ENCODE assay signal across 14 cellular contexts in the genomic region with DNA sequence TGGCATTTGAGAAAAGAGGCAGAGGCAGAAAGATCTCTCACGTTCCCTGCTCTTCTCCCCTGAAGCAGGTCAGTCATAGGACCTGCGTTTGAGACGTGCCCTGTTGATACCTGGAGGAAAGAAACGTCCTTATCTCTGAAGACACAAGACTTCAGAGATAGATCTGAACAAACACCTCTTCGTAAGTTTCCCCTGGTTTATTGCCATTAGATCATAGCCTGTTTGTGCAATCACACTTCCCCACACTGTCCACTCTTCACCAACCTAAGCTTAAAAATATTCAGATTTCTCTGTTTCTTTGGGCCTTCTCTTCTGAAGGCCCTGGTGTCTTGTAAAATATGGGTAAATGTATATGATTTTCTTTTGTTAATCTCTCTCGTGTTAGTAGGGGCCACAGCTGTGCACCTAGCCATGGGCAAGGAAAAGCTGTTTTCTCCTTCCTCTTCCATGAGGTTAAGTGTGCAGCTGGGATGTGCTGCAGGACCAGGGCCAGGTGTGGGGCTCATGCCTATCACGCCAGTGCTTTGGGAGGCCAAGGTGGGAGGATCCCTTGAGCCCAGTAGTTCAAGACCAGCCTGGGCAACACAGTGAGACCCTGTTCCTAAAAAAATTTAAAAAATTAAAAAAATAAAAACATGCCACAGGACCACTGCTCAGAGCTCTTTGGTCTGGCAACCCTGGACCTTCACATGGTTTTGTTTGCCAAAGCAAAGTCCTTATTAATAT. TPM values are rescaled to one million over a fixed set of nuclear protein-coding genes. Genes with fewer than 3 reads are reported as not detected.
DNase-seq lines count a peak whose midpoint lies in the region; ATAC-seq and TF ChIP-seq lines count a peak whose summit lies in the region.
"Had no signal": no experiment of that assay in that cellular context is flagged by ENCODE, and none has a peak within 500 bp of the region (broad histone marks: within the 10 kb centered on the region; RNA-seq: fewer than 3 reads in every experiment).

No MANE protein-coding gene starts in this region.

- H3K4me3 ChIP-seq in HEK293 (ENCODE audit: low read depth, low read length) (no peak overlapping the region), fibroblast of villous mesenchyme (ENCODE audit: low read depth, low read length) (no peak overlapping the region), mucosa of descending colon (no peak overlapping the region), ascending aorta (no peak overlapping the region), A673 (ENCODE audit: low read depth, low read length, poor library complexity, severe bottlenecking) (no peak overlapping the region)
- H3K4me3 ChIP-seq: HAP-1 had no signal

- TF ChIP-seq CTCF in HEK293 (tag by site-specific recombination; IDR thresholded peaks at IDR 0.05) (no peak), fibroblast of villous mesenchyme (IDR thresholded peaks at IDR 0.05; ENCODE audit: insufficient read depth, low read depth, low read length) (no peak), mucosa of descending colon (IDR thresholded peaks at IDR 0.05) (no peak), ascending aorta (IDR thresholded peaks at IDR 0.05) (no peak), A673 (conservative IDR thresholded peaks at IDR 0.05; ENCODE audit: low read depth, low read length) (no peak)

- H3K9me3 ChIP-seq in HEK293 (ENCODE audit: control insufficient read depth, insufficient read depth, low read depth, low read length), result no peaks in the 10 kb centered on the region
- no peaks in the 10 kb centered on the region for H3K9me3 ChIP-seq in mucosa of descending colon
- H3K9me3 ChIP-seq in ascending aorta, result no peaks in the 10 kb centered on the region
- H3K9me3 ChIP-seq in A673 (ENCODE audit: low read depth, low read length, poor library complexity, severe bottlenecking), result no peaks in the 10 kb centered on the region
- H3K9me3 ChIP-seq: HAP-1 had no signal

- H3K4me1 ChIP-seq in HEK293 (ENCODE audit: control insufficient read depth, insufficient read depth, low read length) (peaks cover 15% of the 10 kb centered on the region), mucosa of descending colon (ENCODE audit: low read depth) (peaks cover 14% of the 10 kb centered on the region), ascending aorta (no peaks in the 10 kb centered on the region), A673 (ENCODE audit: insufficient read depth, low read length, poor library complexity, severe bottlenecking) (no peaks in the 10 kb centered on the region)
- H3K4me1 ChIP-seq: HAP-1 had no signal

- no peaks in the 10 kb centered on the region for H3K36me3 ChIP-seq in HEK293 (ENCODE audit: control insufficient read depth in 2 of 2, insufficient read depth in 1 of 2, low read length in 2 of 2)
- no peaks in the 10 kb centered on the region for H3K36me3 ChIP-seq in mucosa of descending colon (ENCODE audit: low read depth)
- no peaks in the 10 kb centered on the region for H3K36me3 ChIP-seq in ascending aorta
- no peaks in the 10 kb centered on the region for H3K36me3 ChIP-seq in A673 (ENCODE audit: insufficient read depth, low read length, poor library complexity, severe bottlenecking)
- H3K36me3 ChIP-seq: HAP-1 had no signal

- no TSS peak for BruUV-seq in A673 (replicated peaks; lab: Mats Ljungman, UMichigan)

- peak; percentile 33 for DNase-seq in fibroblast of villous mesenchyme (ENCODE audit: low read depth)
- no peak for DNase-seq in mucosa of descending colon
- DNase-seq in activated CD4-positive, alpha-beta T cell treated with anti-CD3 and anti-CD28 coated beads for 4 hours, result no peak
- no peak for DNase-seq in ascending aorta (ENCODE audit: low spot score in 2 of 2)
- DNase-seq in A673 (ENCODE audit: low spot score), result no peak
- DNase-seq: C1 segment of cervical spinal cord; CD4-positive, alpha-beta T cell; DMS79; HFFc6 had no signal

- H3K27ac ChIP-seq in HEK293 (ENCODE audit: extremely low read depth, low read depth, low read length) (no peak overlapping the region), ascending aorta (no peak overlapping the region), A673 (ENCODE audit: low read depth, low read length, poor library complexity, severe bottlenecking) (no peak overlapping the region)

- POLR2A ChIA-PET in HEK293 (lab: Yijun Ruan, JAX), result no interaction called here
- POLR2A ChIA-PET in A673 (lab: Charles Lee; ENCODE audit: low non-redundant PET), result no interaction called here

- intact Hi-C loops in mucosa of descending colon (cut with DNase I, micrococcal nuclease) (no loop called here), ascending aorta (cut with DNase I) (no loop called here), A673 (cut with micrococcal nuclease; ENCODE audit: unreplicated experiment) (no loop called here)

- no peaks in the 10 kb centered on the region for H3K27me3 ChIP-seq in ascending aorta
- H3K27me3 ChIP-seq in A673 (replicated peaks; ENCODE audit: insufficient read depth, low read depth, low read length, poor library complexity), result peaks cover 4% of the 10 kb centered on the region

- ATAC-seq in mucosa of descending colon (peak; percentile 58), esophagus mucosa (no peak)

- CTCF ChIA-PET in HEK293 (lab: Yijun Ruan, JAX) (no interaction called here), A673 (lab: Charles Lee) (no interaction called here)

TF ChIP-seq in HEK293, 187 proteins besides CTCF, POLR2A, EP300 and RAD21:
- TF ChIP-seq ZNF366 (tag by site-specific recombination; conservative IDR thresholded peaks at IDR 0.05) (no peak), ZNF146 (tag by site-specific recombination; IDR thresholded peaks at IDR 0.05) (no peak), ZNF404 (tag by site-specific recombination; IDR thresholded peaks at IDR 0.05) (no peak), ZNF670 (tag by site-specific recombination; IDR thresholded peaks at IDR 0.05; ENCODE audit: low read depth) (no peak), KLF8 (tag by site-specific recombination; IDR thresholded peaks at IDR 0.05) (no peak), SETDB1 (IDR thresholded peaks at IDR 0.05; ENCODE audit: insufficient read length, low read length) (no peak), ZIC2 (tag by site-specific recombination; IDR thresholded peaks at IDR 0.05) (no peak), ZNF121 (tag by site-specific recombination; IDR thresholded peaks at IDR 0.05) (peak; percentile 67; the same call in 1 of the 2 replicates)

RNA-seq across cellular contexts. Expression of a gene that starts 4.8 kb away (rescaled TPM):
- total RNA-seq in fibroblast of villous mesenchyme, result under 0.01 TPM in 2 replicates
- total RNA-seq in mucosa of descending colon, result under 1 TPM in 1 of 3 donors, not detected in 2; 0.16 TPM
- not detected for total RNA-seq in esophagus mucosa
- not detected for total RNA-seq in ascending aorta
- not detected in 2 replicates for total RNA-seq in A673 (2021)
- total RNA-seq: B cell; CD4-positive, alpha-beta T cell; G401; HFFc6 had no signal
